Comparison of ENCODE assay signal across 1 cellular context in genomic region chr11:129658558-129658882, GRCh38.
TF ChIP-seq lines count a peak whose summit lies in the region.

No MANE protein-coding gene starts in this region.

TF ChIP-seq in GM23338, 12 proteins besides CTCF, POLR2A, EP300 and RAD21:
- no peak for TF ChIP-seq ZNF462 (CRISPR knock-in tag; IDR thresholded peaks at IDR 0.05)
- TF ChIP-seq ZNF331 (CRISPR knock-in tag; IDR thresholded peaks at IDR 0.05; ENCODE audit: low read depth), result no peak
- no peak for TF ChIP-seq REST (IDR thresholded peaks at IDR 0.05; ENCODE audit: unreplicated experiment)
- TF ChIP-seq NANOG (IDR thresholded peaks at IDR 0.05; ENCODE audit: borderline replicate concordance), result no peak
- no peak for TF ChIP-seq EZH2 (IDR thresholded peaks at IDR 0.05; ENCODE audit: low read depth, unreplicated experiment)
- no peak for TF ChIP-seq ZNF114 (CRISPR knock-in tag; IDR thresholded peaks at IDR 0.05)
